9 cellular contexts compared by ENCODE assay signal in genomic region chr2:181077128-181077709, GRCh38.
DNase-seq lines count a peak whose midpoint lies in the region; ATAC-seq and TF ChIP-seq lines count a peak whose summit lies in the region.
"Had no signal": no experiment of that assay in that cellular context is flagged by ENCODE, and none has a peak within 500 bp of the region (broad histone marks: within the 10 kb centered on the region; RNA-seq: fewer than 3 reads in every experiment).

No MANE protein-coding gene starts in this region.

- CTCF ChIA-PET in activated naive CD4-positive, alpha-beta T cell treated with anti-CD3 and anti-CD28 coated beads for 36 hours (lab: Charles Lee) = interaction anchor here (0.8 to 1.9 kb wide), 2 partner anchors 389 to 637 kb away, joined by 3 to 11 read pairs; no protein-coding TSS in a partner anchor
- CTCF ChIA-PET in PC-9 (lab: Charles Lee) = no interaction called here

- H3K9me3 ChIP-seq in PC-9 (ENCODE audit: insufficient read depth, low read depth) = no peaks in the 10 kb centered on the region
- H3K9me3 ChIP-seq: HAP-1 had no signal

- no peak overlapping the region for H3K27ac Mint-ChIP-seq in activated naive CD4-positive, alpha-beta T cell treated with anti-CD3 and anti-CD28 coated beads for 36 hours
- no peak overlapping the region for H3K27ac Mint-ChIP-seq in mesothelial cell of epicardium

- H3K27ac ChIP-seq in PC-9 = no peak overlapping the region

- peaks cover 5% of the 10 kb centered on the region; the same call in 1 of the 2 replicates for H3F3A ChIP-seq in PC-9 (ENCODE audit: insufficient read depth, low read depth)

- no peaks in the 10 kb centered on the region for H3K36me3 Mint-ChIP-seq in activated naive CD4-positive, alpha-beta T cell treated with anti-CD3 and anti-CD28 coated beads for 36 hours (ENCODE audit: low read depth)
- no peaks in the 10 kb centered on the region for H3K36me3 Mint-ChIP-seq in mesothelial cell of epicardium

- H3K4me1 Mint-ChIP-seq in activated naive CD4-positive, alpha-beta T cell treated with anti-CD3 and anti-CD28 coated beads for 36 hours (ENCODE audit: low read depth) = peaks cover 6% of the 10 kb centered on the region
- peaks cover 2% of the 10 kb centered on the region for H3K4me1 Mint-ChIP-seq in mesothelial cell of epicardium

- no peaks in the 10 kb centered on the region for H3K4me1 ChIP-seq in PC-9 (replicated peaks; ENCODE audit: insufficient read depth)
- H3K4me1 ChIP-seq: HAP-1 had no signal

- TF ChIP-seq CTCF in PC-9 (conservative IDR thresholded peaks at IDR 0.05) (peak; percentile 95), mesothelial cell of epicardium (IDR thresholded peaks at IDR 0.05; ENCODE audit: unreplicated experiment) (peak; percentile 50)

- intact Hi-C loops in activated naive CD4-positive, alpha-beta T cell treated with anti-CD3 and anti-CD28 coated beads for 36 hours (cut with micrococcal nuclease) = loop anchor here (1.0 to 10.0 kb wide), 10 partner anchors 27 to 1578 kb away; partner anchors contain the start of genes ITGA4 and ITPRID2
- intact Hi-C loops in PC-9 (cut with micrococcal nuclease; ENCODE audit: unreplicated experiment) = loop anchor here (1.0 to 10.0 kb wide), 6 partner anchors 389 to 1578 kb away; no protein-coding TSS in a partner anchor

- H2AFZ ChIP-seq in PC-9 = no peak overlapping the region

- POLR2A ChIA-PET in PC-9 (lab: Charles Lee; ENCODE audit: unreplicated experiment) = no interaction called here

- H3K9me3 Mint-ChIP-seq in activated naive CD4-positive, alpha-beta T cell treated with anti-CD3 and anti-CD28 coated beads for 36 hours = no peaks in the 10 kb centered on the region
- no peaks in the 10 kb centered on the region for H3K9me3 Mint-ChIP-seq in mesothelial cell of epicardium

- H3K4me3 Mint-ChIP-seq in activated naive CD4-positive, alpha-beta T cell treated with anti-CD3 and anti-CD28 coated beads for 36 hours = no peak overlapping the region
- no peak overlapping the region for H3K4me3 Mint-ChIP-seq in mesothelial cell of epicardium

- no peaks in the 10 kb centered on the region for H4K20me1 ChIP-seq in PC-9 (ENCODE audit: insufficient read depth)

- H3K27me3 ChIP-seq in PC-9 (ENCODE audit: insufficient read depth, low read depth) = no peaks in the 10 kb centered on the region

- BruUV-seq in PC-9 (replicated peaks; lab: Mats Ljungman, UMichigan) = no TSS peak

- H3K36me3 ChIP-seq in PC-9 (ENCODE audit: low read depth) = no peaks in the 10 kb centered on the region

- peak; percentile 8 for DNase-seq in activated naive CD4-positive, alpha-beta T cell treated with anti-CD3 and anti-CD28 coated beads for 36 hours
- no peak for DNase-seq in activated naive CD4-positive, alpha-beta T cell (lab: John Stamatoyannopoulos, UW)
- DNase-seq in PC-9 (peak in 1 of 2 experiments; percentile 63), dedifferentiated amniotic fluid mesenchymal stem cell (ENCODE audit: extremely low spot score) (peak; percentile 44), mesothelial cell of epicardium (ENCODE audit: low spot score in 2 of 2, unreplicated experiment in 2 of 2) (no peak)

- ATAC-seq in GM21423 (IDR thresholded peaks at IDR 0.05; ENCODE audit: unreplicated experiment) (peak; percentile 81), HG03571 (IDR thresholded peaks at IDR 0.05; ENCODE audit: unreplicated experiment) (peak; percentile 88), GM18873 (IDR thresholded peaks at IDR 0.05; ENCODE audit: low FRiP score, unreplicated experiment) (no peak)

- H3K27me3 Mint-ChIP-seq in activated naive CD4-positive, alpha-beta T cell treated with anti-CD3 and anti-CD28 coated beads for 36 hours (ENCODE audit: low read depth) = no peaks in the 10 kb centered on the region
- H3K27me3 Mint-ChIP-seq in mesothelial cell of epicardium (ENCODE audit: low read depth) = no peaks in the 10 kb centered on the region

- H3K9me2 ChIP-seq in PC-9 (ENCODE audit: insufficient read depth) = no peaks in the 10 kb centered on the region

- H3K4me3 ChIP-seq in PC-9 = no peak overlapping the region
- H3K4me3 ChIP-seq: HAP-1 had no signal

- H3K4me2 ChIP-seq in PC-9 = no peak overlapping the region

- H3K79me2 ChIP-seq in PC-9 (ENCODE audit: low read depth) = no peaks in the 10 kb centered on the region

Comparison
In these comparisons a context has a peak if more than half of its experiments do, and no peak if none do; other contexts are left out.
1. DNase-seq: peak in activated naive CD4-positive, alpha-beta T cell treated with anti-CD3 and anti-CD28 coated beads for 36 hours (single experiment) and dedifferentiated amniotic fluid mesenchymal stem cell (single experiment); none in activated naive CD4-positive, alpha-beta T cell (0 of 4) and mesothelial cell of epicardium (0 of 2).